17 cellular contexts compared by ENCODE assay signal in genomic region chr1:187641463-187641862, GRCh38.
"Had no signal": no experiment of that assay in that cellular context is flagged by ENCODE, and none has a peak within 500 bp of the region (broad histone marks: within the 10 kb centered on the region; RNA-seq: fewer than 3 reads in every experiment).

No MANE protein-coding gene starts in this region.

- H3K36me3 ChIP-seq: prostate gland, tibial nerve had no signal

- FAIRE-seq: frontal cortex, small intestine, TTC549 had no signal

- H3K9me3 ChIP-seq: prostate gland had no signal

- H3K27ac ChIP-seq: prostate gland, tibial nerve had no signal

- DNase-seq: activated B cell treated with CpG ODN at 0.5 μM for 24 hours; activated CD4-positive, alpha-beta T cell treated with anti-CD3 and anti-CD28 coated beads, Interleukin-2, amount 10 ng/mL, durations not matched to agents 24 days and 14 days; activated CD8-positive, alpha-beta memory T cell treated with anti-CD3 and anti-CD28 coated beads for 24 hours; activated naive CD8-positive, alpha-beta T cell treated with anti-CD3 and anti-CD28 coated beads, Interleukin-2, amount 10 ng/mL, durations not matched to agents 7 days and 5 days; anterior cingulate cortex; head of caudate nucleus; immature natural killer cell; right cardiac atrium; small intestine; stimulated activated CD4-positive, alpha-beta T cell treated with anti-CD3 and anti-CD28 coated beads, Interleukin-4, amount 100 ng/mL, for 4 hours; stimulated activated CD8-positive, alpha-beta memory T cell treated with anti-CD3 and anti-CD28 coated beads, Interleukin-4, amount 100 ng/mL, for 48 hours; stimulated activated naive CD4-positive, alpha-beta T cell treated with Interleukin-2 at 50 U/mL for 16 hours; substantia nigra had no signal

- H3K4me3 ChIP-seq: prostate gland, tibial nerve had no signal

- H3K4me1 ChIP-seq: prostate gland, tibial nerve had no signal

- H3K27me3 ChIP-seq: tibial nerve had no signal
